ENCODE assay signal across 1 cellular context in genomic region chr10:102419561-102420442, GRCh38.
TF ChIP-seq lines count a peak whose summit lies in the region.

No MANE protein-coding gene starts in this region.

TF ChIP-seq in H1, 55 proteins besides CTCF, POLR2A, EP300 and RAD21:
- TF ChIP-seq CREB1 (IDR thresholded peaks at IDR 0.05) (0 out of 2 replicates have a peak, but pooled peaks have one; percentile 40), NRF1 (IDR thresholded peaks at IDR 0.05; ENCODE audit: low read depth, low read length) (peak; percentile 92), HDAC2 (IDR thresholded peaks at IDR 0.05; ENCODE audit: borderline replicate concordance in 1 of 2, low read depth in 2 of 2, low read length in 2 of 2) (0 out of 4 replicates have a peak, but pooled peaks of 1 of the 2 experiments have one; percentile 12), SP2 (IDR thresholded peaks at IDR 0.05; ENCODE audit: low read length) (no peak), SIRT6 (IDR thresholded peaks at IDR 0.05; ENCODE audit: low read length) (no peak), MAX (IDR thresholded peaks at IDR 0.05) (peak; percentile 75; the same call in 1 of the 2 replicates), EZH2 (IDR thresholded peaks at IDR 0.05; ENCODE audit: low read depth, low read length, severe bottlenecking) (peak; percentile 29), KDM4A (IDR thresholded peaks at IDR 0.05; ENCODE audit: low read depth, low read length, severe bottlenecking) (peak; percentile 84), CHD1 (IDR thresholded peaks at IDR 0.05; ENCODE audit: low read depth, low read length) (no peak), SIN3A (conservative IDR thresholded peaks at IDR 0.05 in 1 of 2, IDR thresholded peaks at IDR 0.05 in 1 of 2; ENCODE audit: low read depth in 1 of 2, low read length in 2 of 2) (peak in 1 of 2 experiments; percentile 14; a peak in 1 of 4 replicates), RBBP5 (IDR thresholded peaks at IDR 0.05; ENCODE audit: borderline replicate concordance, low read depth, low read length) (no peak)
- TF ChIP-seq, protein P1, sequence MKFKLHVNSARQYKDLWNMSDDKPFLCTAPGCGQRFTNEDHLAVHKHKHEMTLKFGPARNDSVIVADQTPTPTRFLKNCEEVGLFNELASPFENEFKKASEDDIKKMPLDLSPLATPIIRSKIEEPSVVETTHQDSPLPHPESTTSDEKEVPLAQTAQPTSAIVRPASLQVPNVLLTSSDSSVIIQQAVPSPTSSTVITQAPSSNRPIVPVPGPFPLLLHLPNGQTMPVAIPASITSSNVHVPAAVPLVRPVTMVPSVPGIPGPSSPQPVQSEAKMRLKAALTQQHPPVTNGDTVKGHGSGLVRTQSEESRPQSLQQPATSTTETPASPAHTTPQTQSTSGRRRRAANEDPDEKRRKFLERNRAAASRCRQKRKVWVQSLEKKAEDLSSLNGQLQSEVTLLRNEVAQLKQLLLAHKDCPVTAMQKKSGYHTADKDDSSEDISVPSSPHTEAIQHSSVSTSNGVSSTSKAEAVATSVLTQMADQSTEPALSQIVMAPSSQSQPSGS (IDR thresholded peaks at IDR 0.05; ENCODE audit: low read length), result no peak
TF ChIP-seq in H1: peak in this region for 7.
